ENCODE assay signal across 3 cellular contexts in the genomic region with DNA sequence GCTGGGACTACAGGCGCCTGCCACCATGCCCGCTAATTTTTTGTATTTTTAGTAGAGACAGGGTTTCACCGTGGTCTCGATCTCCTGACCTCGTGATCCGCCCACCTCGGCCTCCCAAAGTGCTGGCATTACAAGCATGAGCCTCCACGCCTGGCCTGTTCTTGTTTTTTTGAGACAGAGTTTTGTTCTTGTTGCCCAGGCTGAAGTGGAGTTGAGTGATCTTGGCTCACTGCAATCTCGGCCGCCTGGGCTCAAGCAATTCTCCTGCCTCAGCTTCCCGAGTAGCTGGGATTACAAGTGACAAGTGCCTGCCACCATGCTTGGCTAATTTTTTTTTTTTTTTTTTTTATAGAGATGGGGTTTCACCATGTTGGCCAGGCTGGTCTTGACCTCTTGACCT. TPM values are rescaled to one million over a fixed set of nuclear protein-coding genes. Genes with fewer than 3 reads are reported as not detected.
"Had no signal": no experiment of that assay in that cellular context is flagged by ENCODE, and none has a peak within 500 bp of the region (broad histone marks: within the 10 kb centered on the region; RNA-seq: fewer than 3 reads in every experiment).

No MANE protein-coding gene starts in this region.

RNA-seq across cellular contexts. Expression of gene SH2D3C, which starts 21.7 kb away (rescaled TPM):
- total RNA-seq: M059J, SJSA1 had no signal

RNA-seq across cellular contexts. Expression of gene TTC16, which starts 40.9 kb away (rescaled TPM):
- total RNA-seq: M059J, Peyer's patch, SJSA1 had no signal
